Comparison of ENCODE assay signal across 1 cellular context in the genomic region with DNA sequence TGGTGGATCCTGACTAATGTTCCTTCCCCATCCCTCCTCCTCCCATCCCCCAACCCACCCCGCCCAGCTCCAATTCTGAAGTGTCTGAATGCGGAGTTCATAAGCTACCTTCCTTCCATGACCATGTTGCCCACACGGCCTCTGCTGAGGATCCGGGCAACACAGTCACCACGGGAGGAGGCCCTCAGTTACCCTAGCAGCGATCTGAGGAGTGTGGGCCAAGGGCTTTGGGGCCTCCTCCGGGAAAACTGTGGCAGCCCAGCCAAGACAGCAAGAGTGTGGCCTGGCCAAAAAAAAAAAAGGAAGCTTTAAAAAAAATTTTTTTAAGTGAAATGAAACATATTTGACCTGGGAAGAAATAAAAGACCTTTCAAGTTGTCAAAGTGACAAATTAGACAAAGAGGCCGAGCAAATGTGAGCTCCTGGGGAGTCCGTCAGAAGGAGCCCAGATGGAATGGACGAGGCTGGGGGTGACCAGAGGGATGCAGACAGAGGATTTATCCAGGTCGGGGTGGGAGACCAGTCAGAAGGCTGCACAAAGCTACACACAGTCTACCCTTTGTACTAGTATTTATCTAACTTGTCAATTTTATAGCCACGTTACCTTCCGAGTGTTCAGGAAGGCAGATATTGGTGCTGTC.
TF ChIP-seq lines count a peak whose summit lies in the region.

No MANE protein-coding gene starts in this region.

TF ChIP-seq in GM23338, 12 proteins besides CTCF, POLR2A, EP300 and RAD21 (continued from another document):
- no peak for TF ChIP-seq ZNF462 (CRISPR knock-in tag; IDR thresholded peaks at IDR 0.05)
- TF ChIP-seq, protein P1, sequence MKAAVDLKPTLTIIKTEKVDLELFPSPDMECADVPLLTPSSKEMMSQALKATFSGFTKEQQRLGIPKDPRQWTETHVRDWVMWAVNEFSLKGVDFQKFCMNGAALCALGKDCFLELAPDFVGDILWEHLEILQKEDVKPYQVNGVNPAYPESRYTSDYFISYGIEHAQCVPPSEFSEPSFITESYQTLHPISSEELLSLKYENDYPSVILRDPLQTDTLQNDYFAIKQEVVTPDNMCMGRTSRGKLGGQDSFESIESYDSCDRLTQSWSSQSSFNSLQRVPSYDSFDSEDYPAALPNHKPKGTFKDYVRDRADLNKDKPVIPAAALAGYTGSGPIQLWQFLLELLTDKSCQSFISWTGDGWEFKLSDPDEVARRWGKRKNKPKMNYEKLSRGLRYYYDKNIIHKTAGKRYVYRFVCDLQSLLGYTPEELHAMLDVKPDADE (IDR thresholded peaks at IDR 0.05): no peak
- TF ChIP-seq, protein P2, sequence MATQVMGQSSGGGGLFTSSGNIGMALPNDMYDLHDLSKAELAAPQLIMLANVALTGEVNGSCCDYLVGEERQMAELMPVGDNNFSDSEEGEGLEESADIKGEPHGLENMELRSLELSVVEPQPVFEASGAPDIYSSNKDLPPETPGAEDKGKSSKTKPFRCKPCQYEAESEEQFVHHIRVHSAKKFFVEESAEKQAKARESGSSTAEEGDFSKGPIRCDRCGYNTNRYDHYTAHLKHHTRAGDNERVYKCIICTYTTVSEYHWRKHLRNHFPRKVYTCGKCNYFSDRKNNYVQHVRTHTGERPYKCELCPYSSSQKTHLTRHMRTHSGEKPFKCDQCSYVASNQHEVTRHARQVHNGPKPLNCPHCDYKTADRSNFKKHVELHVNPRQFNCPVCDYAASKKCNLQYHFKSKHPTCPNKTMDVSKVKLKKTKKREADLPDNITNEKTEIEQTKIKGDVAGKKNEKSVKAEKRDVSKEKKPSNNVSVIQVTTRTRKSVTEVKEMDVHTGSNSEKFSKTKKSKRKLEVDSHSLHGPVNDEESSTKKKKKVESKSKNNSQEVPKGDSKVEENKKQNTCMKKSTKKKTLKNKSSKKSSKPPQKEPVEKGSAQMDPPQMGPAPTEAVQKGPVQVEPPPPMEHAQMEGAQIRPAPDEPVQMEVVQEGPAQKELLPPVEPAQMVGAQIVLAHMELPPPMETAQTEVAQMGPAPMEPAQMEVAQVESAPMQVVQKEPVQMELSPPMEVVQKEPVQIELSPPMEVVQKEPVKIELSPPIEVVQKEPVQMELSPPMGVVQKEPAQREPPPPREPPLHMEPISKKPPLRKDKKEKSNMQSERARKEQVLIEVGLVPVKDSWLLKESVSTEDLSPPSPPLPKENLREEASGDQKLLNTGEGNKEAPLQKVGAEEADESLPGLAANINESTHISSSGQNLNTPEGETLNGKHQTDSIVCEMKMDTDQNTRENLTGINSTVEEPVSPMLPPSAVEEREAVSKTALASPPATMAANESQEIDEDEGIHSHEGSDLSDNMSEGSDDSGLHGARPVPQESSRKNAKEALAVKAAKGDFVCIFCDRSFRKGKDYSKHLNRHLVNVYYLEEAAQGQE (IDR thresholded peaks at IDR 0.05; ENCODE audit: unreplicated experiment): no peak
- no peak for TF ChIP-seq ZNF114 (CRISPR knock-in tag; IDR thresholded peaks at IDR 0.05)
- TF ChIP-seq JUNB (IDR thresholded peaks at IDR 0.05; ENCODE audit: unreplicated experiment): no peak
- no peak for TF ChIP-seq EZH2phosphoT487 (IDR thresholded peaks at IDR 0.05; ENCODE audit: unreplicated experiment)
